8 cellular contexts compared by ENCODE assay signal in genomic region chr2:207142461-207142860, GRCh38. TPM values are rescaled to one million over a fixed set of nuclear protein-coding genes. Genes with fewer than 3 reads are reported as not detected.
DNase-seq lines count a peak whose midpoint lies in the region; ATAC-seq and TF ChIP-seq lines count a peak whose summit lies in the region.

No MANE protein-coding gene starts in this region.

- POLR2A ChIA-PET in activated naive CD8-positive, alpha-beta T cell treated with anti-CD3 and anti-CD28 coated beads, Interleukin-2, amount 10 ng/mL, durations not matched to agents 7 days and 5 days (lab: Charles Lee) = interaction anchor here (0.5 to 4.8 kb wide), 8 partner anchors 13 to 482 kb away, joined by 3 to 107 read pairs (median 8); partner anchors contain the start of genes CREB1, KLF7 and METTL21A

- peak overlapping the region; percentile 90 for H3K27ac Mint-ChIP-seq in activated naive CD8-positive, alpha-beta T cell treated with anti-CD3 and anti-CD28 coated beads, Interleukin-2, amount 10 ng/mL, durations not matched to agents 7 days and 5 days
- peak overlapping the region; percentile 54 for H3K27ac Mint-ChIP-seq in type B pancreatic cell

- peaks cover 0 to 16% (median 7%) of the 10 kb centered on the region in 4 donors for H3K4me1 ChIP-seq in liver (ENCODE audit: control insufficient read depth in 4 of 4, insufficient read depth in 4 of 4, low read length in 3 of 4)

- 73% methylated on average over 3 of the region's 3 CpGs for WGBS in liver

- peak overlapping the region; percentile 72 for H3K4me3 Mint-ChIP-seq in activated naive CD8-positive, alpha-beta T cell treated with anti-CD3 and anti-CD28 coated beads, Interleukin-2, amount 10 ng/mL, durations not matched to agents 7 days and 5 days
- peak overlapping the region; percentile 73 for H3K4me3 Mint-ChIP-seq in type B pancreatic cell

- peaks cover 38% of the 10 kb centered on the region for H3K4me1 Mint-ChIP-seq in activated naive CD8-positive, alpha-beta T cell treated with anti-CD3 and anti-CD28 coated beads, Interleukin-2, amount 10 ng/mL, durations not matched to agents 7 days and 5 days
- peaks cover 53% of the 10 kb centered on the region for H3K4me1 Mint-ChIP-seq in type B pancreatic cell (ENCODE audit: unreplicated experiment)

- no peak overlapping the region for H3K4me3 ChIP-seq in liver (ENCODE audit: low read depth in 1 of 3, low read length in 3 of 3)

- H3K27ac ChIP-seq in liver (ENCODE audit: low read depth in 1 of 2, low read length in 2 of 2) = peak overlapping the region; percentile 74 to 79

- no peak for DNase-seq in GM13976 (ENCODE audit: low spot score)
- no peak for DNase-seq in activated naive CD8-positive, alpha-beta T cell treated with anti-CD3 and anti-CD28 coated beads, Interleukin-2, amount 10 ng/mL, durations not matched to agents 7 days and 5 days
- no peak for DNase-seq in type B pancreatic cell (ENCODE audit: extremely low spot score, unreplicated experiment)
- DNase-seq in HCEC 1CT = no peak
- DNase-seq in HuH-7 (ENCODE audit: low spot score) = no peak

- peaks cover 35% of the 10 kb centered on the region for H3K36me3 Mint-ChIP-seq in activated naive CD8-positive, alpha-beta T cell treated with anti-CD3 and anti-CD28 coated beads, Interleukin-2, amount 10 ng/mL, durations not matched to agents 7 days and 5 days
- peaks cover 8% of the 10 kb centered on the region for H3K36me3 Mint-ChIP-seq in type B pancreatic cell

- TF ChIP-seq CTCF in GM13976 (IDR thresholded peaks at IDR 0.05; ENCODE audit: borderline replicate concordance, control extremely low read depth, extremely low read depth, insufficient read depth, missing control alignments) (peak; percentile 3), liver (IDR thresholded peaks at IDR 0.05; ENCODE audit: low read depth, low read length, missing input control) (peak; percentile 2), type B pancreatic cell (conservative IDR thresholded peaks at IDR 0.05) (no peak)

- H3K27me3 ChIP-seq in liver (ENCODE audit: control insufficient read depth in 4 of 4, insufficient read depth in 4 of 4, low read length in 3 of 4) = no peaks in the 10 kb centered on the region

- peak; percentile 48 to 62 for TF ChIP-seq RAD21 in liver (IDR thresholded peaks at IDR 0.05)

- H3K36me3 ChIP-seq in liver (ENCODE audit: control insufficient read depth in 4 of 4, insufficient read depth in 3 of 4, low read depth in 1 of 4, low read length in 3 of 4) = peaks cover 0 to 3% (median under 1%) of the 10 kb centered on the region in 4 donors

- in situ Hi-C loops in GM13976 (cut with MboI; ENCODE audit: low sequenced_read_pairs, unreplicated experiment) = loop anchor here (10.0 kb wide), 1 partner anchor 322 kb away; no protein-coding TSS in a partner anchor

- H3K9me3 ChIP-seq in liver (ENCODE audit: control insufficient read depth in 4 of 4, low read length in 3 of 4) = no peaks in the 10 kb centered on the region

- no peaks in the 10 kb centered on the region for H3K27me3 Mint-ChIP-seq in activated naive CD8-positive, alpha-beta T cell treated with anti-CD3 and anti-CD28 coated beads, Interleukin-2, amount 10 ng/mL, durations not matched to agents 7 days and 5 days
- no peaks in the 10 kb centered on the region for H3K27me3 Mint-ChIP-seq in type B pancreatic cell

- H3K9ac ChIP-seq in liver (ENCODE audit: low read depth in 1 of 2, low read length in 2 of 2) = no peak overlapping the region

- peak; percentile 31 for ATAC-seq in HG03432 (IDR thresholded peaks at IDR 0.05; ENCODE audit: unreplicated experiment)
- ATAC-seq in activated naive CD8-positive, alpha-beta T cell treated with anti-CD3 and anti-CD28 coated beads, Interleukin-2, amount 10 ng/mL, durations not matched to agents 7 days and 5 days (ENCODE audit: low read depth) = peak; percentile 40
- no peak for ATAC-seq in HG02852 (IDR thresholded peaks at IDR 0.05; ENCODE audit: unreplicated experiment)

- no peaks in the 10 kb centered on the region for H3K9me3 Mint-ChIP-seq in activated naive CD8-positive, alpha-beta T cell treated with anti-CD3 and anti-CD28 coated beads, Interleukin-2, amount 10 ng/mL, durations not matched to agents 7 days and 5 days
- H3K9me3 Mint-ChIP-seq in type B pancreatic cell = no peaks in the 10 kb centered on the region

TF ChIP-seq in liver, 16 proteins besides CTCF, POLR2A, EP300 and RAD21:
- peak in 1 of 2 donors; percentile 15 for TF ChIP-seq RXRA (IDR thresholded peaks at IDR 0.05)
- TF ChIP-seq REST (IDR thresholded peaks at IDR 0.05) = no peak
- no peak for TF ChIP-seq ZBTB33 (IDR thresholded peaks at IDR 0.05)
- no peak for TF ChIP-seq FOXA2 (IDR thresholded peaks at IDR 0.05)
- TF ChIP-seq TAF1 (conservative IDR thresholded peaks at IDR 0.05) = no peak
- no peak for TF ChIP-seq HNF4A (conservative IDR thresholded peaks at IDR 0.05)
- no peak for TF ChIP-seq NR2F2 (IDR thresholded peaks at IDR 0.05)

RNA-seq across cellular contexts. Expression of gene KLF7, which starts 23.3 kb away (rescaled TPM):
- 10 to 100 TPM; 17.9 to 22.9 TPM for total RNA-seq in activated naive CD8-positive, alpha-beta T cell treated with anti-CD3 and anti-CD28 coated beads, Interleukin-2, amount 10 ng/mL, durations not matched to agents 7 days and 5 days
- 10 to 100 TPM in 1 of 2 donors, 1 to 10 TPM in 1; 5.1 to 11.5 TPM for total RNA-seq in liver
- 1 to 10 TPM; 1.9 to 3.8 TPM for polyA plus RNA-seq in liver
- 20.3 and 24.1 TPM in 2 replicates for total RNA-seq in type B pancreatic cell (ENCODE audit: low replicate concordance)
